Comparison of ENCODE assay signal across 15 cellular contexts in genomic region chr11:31643831-31644230, GRCh38.
DNase-seq lines count a peak whose midpoint lies in the region; TF ChIP-seq lines count a peak whose summit lies in the region.
"Had no signal": no experiment of that assay in that cellular context is flagged by ENCODE, and none has a peak within 500 bp of the region (broad histone marks: within the 10 kb centered on the region; RNA-seq: fewer than 3 reads in every experiment).

No MANE protein-coding gene starts in this region.

- 94 to 95% methylated on average over 1 of the region's 1 CpG for WGBS in testis, 2 donors

- TF ChIP-seq CTCF in testis (IDR thresholded peaks at IDR 0.05), result no peak

- H3K36me3 ChIP-seq in testis (ENCODE audit: low read depth, missing control alignments), result no peaks in the 10 kb centered on the region
- H3K36me3 ChIP-seq: SJSA1, thyroid gland had no signal

- no peaks in the 10 kb centered on the region for H3K9me3 ChIP-seq in testis
- H3K9me3 ChIP-seq: SJSA1, thyroid gland had no signal

- H3K4me1 ChIP-seq in testis, result no peaks in the 10 kb centered on the region
- H3K4me1 ChIP-seq: thyroid gland had no signal

- peak; percentile 19 for DNase-seq in DMS79 treated with DMSO at 0.1 percent for 48 hours (lab: John Stamatoyannopoulos, UW)
- no peak for DNase-seq in DMS79 (lab: John Stamatoyannopoulos, UW)
- DNase-seq in NCI-H82 treated with DMSO at 0.1 percent for 48 hours (lab: John Stamatoyannopoulos, UW; ENCODE audit: unreplicated experiment), result peak; percentile 77
- DNase-seq in dermis blood vessel endothelial cell, result peak; percentile 50
- peak; percentile 12 for DNase-seq in stromal cell of bone marrow (ENCODE audit: low read depth)
- no peak for DNase-seq in NCI-H1436 treated with DMSO at 0.1 percent for 48 hours (lab: John Stamatoyannopoulos, UW)
- DNase-seq in COLO829 (ENCODE audit: low spot score), result no peak
- DNase-seq in testis, result no peak
- DNase-seq: activated T-cell treated with anti-CD3 and anti-CD28 coated beads, Interleukin-2, amount 50 U/mL, for 24 hours; DMS153; NCI-H510A; thyroid gland had no signal

- H3K27me3 ChIP-seq in testis, result no peaks in the 10 kb centered on the region
- H3K27me3 ChIP-seq: SJSA1, thyroid gland had no signal

- intact Hi-C loops in testis (cut with DNase I; ENCODE audit: low total_unique reads), result no loop called here

- no peak for TF ChIP-seq POLR2A in testis (IDR thresholded peaks at IDR 0.05)

- H3K4me3 ChIP-seq in testis, result no peak overlapping the region
- H3K4me3 ChIP-seq: SJSA1, smooth muscle cell, thyroid gland had no signal

- H3K27ac ChIP-seq in testis, result no peak overlapping the region
- H3K27ac ChIP-seq: 22Rv1, SJSA1, thyroid gland had no signal

Comparison
In these comparisons a context has a peak if more than half of its experiments do, and no peak if none do; other contexts are left out.
1. DNase-seq: peak in DMS79 treated with DMSO at 0.1 percent for 48 hours (single experiment), NCI-H82 treated with DMSO at 0.1 percent for 48 hours (single experiment), dermis blood vessel endothelial cell (single experiment) and stromal cell of bone marrow (single experiment); none in DMS79 (single experiment), NCI-H1436 treated with DMSO at 0.1 percent for 48 hours (single experiment), COLO829 (single experiment) and testis (single experiment).